8 cellular contexts compared by ENCODE assay signal in the genomic region with DNA sequence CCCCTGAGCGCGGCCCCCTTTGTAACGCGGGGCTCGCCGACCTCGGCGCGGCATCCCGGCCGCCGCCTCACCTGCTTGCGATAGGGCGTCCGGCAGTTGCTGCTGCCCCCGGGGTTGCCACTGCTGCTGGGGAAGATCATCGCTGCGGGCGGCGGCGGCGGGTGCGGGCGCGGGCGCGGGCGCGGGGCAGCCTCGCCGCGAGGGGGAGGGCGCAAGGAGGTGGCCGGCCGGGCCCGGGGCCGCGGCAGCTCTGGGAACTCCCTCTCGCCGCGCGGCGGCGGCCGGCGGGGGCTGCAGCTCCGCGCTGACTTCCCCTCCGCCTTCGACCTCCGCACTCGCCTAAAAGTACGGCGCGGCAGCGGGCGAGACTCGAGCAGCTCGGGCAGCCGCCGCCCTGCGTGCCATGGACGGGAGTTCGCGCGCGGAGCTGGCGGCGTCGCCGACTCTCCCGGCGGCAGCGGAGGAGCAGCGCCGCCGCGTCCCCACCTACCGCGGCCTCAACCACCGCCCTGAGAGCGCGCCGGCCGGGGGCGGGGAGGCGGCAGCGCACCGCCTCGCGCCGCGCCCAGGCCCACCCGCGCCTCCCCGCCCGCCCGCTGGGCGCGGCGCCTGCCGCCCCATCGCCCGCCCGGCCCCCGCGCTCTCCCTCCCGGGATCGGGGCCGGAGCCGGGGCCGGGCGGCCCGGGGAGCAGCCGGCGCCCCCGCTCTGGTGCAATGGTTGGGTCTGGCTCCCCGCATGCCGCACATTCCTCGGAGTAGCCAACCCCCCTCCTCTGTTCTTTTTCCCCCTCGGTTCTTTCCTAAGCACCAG.
DNase-seq lines count a peak whose midpoint lies in the region; ATAC-seq and TF ChIP-seq lines count a peak whose summit lies in the region.

No MANE protein-coding gene starts in this region.

- ATAC-seq in GM21360 (IDR thresholded peaks at IDR 0.05; ENCODE audit: unreplicated experiment) (peak; percentile 54), T-helper 17 cell (peak; percentile 55)

- in situ Hi-C loops in astrocyte of the spinal cord (cut with HindIII; ENCODE audit: low sequenced_read_pairs) = no loop called here

- H3K36me3 Mint-ChIP-seq in Caco-2 (ENCODE audit: insufficient read depth, unreplicated experiment) (peaks cover 16% of the 10 kb centered on the region), T-helper 17 cell (ENCODE audit: low read depth) (peaks cover 2% of the 10 kb centered on the region)

- H3K9ac ChIP-seq in iPS-18a (ENCODE audit: low read length) (peak overlapping the region; percentile 82), skeletal muscle tissue (ENCODE audit: low read depth in 1 of 3, low read length in 3 of 3) (peak overlapping the region; percentile 72 to 80 (median 77))

- peak in 1 of 2 experiments; percentile 9 for TF ChIP-seq CTCF in Caco-2 (IDR thresholded peaks at IDR 0.05; ENCODE audit: insufficient read depth in 1 of 2, low read depth in 1 of 2, low read length in 1 of 2, severe bottlenecking in 1 of 2, unreplicated experiment in 1 of 2)
- TF ChIP-seq CTCF in astrocyte of the spinal cord (IDR thresholded peaks at IDR 0.05; ENCODE audit: low read depth, low read length) = no peak

- H3K4me3 ChIP-seq in Caco-2 (ENCODE audit: low read depth, low read length) (peak overlapping the region; percentile 90), astrocyte of the spinal cord (ENCODE audit: low read depth, low read length) (peak overlapping the region; percentile 75), iPS-18a (ENCODE audit: low read length) (peak overlapping the region; percentile 83), skeletal muscle tissue (ENCODE audit: low read length in 3 of 3) (peak overlapping the region; percentile 74 to 85 (median 79))

- DNase-seq in Caco-2 = peak; percentile 68 to 81
- DNase-seq in HK-2 (ENCODE audit: unreplicated experiment) = peak; percentile 61
- peak; percentile 49 to 55 (median 55) for DNase-seq in T-helper 17 cell
- DNase-seq in astrocyte of the spinal cord (ENCODE audit: low read depth, low spot score) = peak; percentile 55
- no peak for DNase-seq in superior temporal gyrus (ENCODE audit: extremely low spot score)

- H3K27me3 Mint-ChIP-seq in Caco-2 (ENCODE audit: insufficient read depth, unreplicated experiment) (no peaks in the 10 kb centered on the region), T-helper 17 cell (no peaks in the 10 kb centered on the region)

- H3K4me1 Mint-ChIP-seq in Caco-2 (ENCODE audit: low read depth, unreplicated experiment) (peaks cover 41% of the 10 kb centered on the region), T-helper 17 cell (peaks cover 62% of the 10 kb centered on the region)

- H3K27ac Mint-ChIP-seq in Caco-2 (ENCODE audit: unreplicated experiment) (peak overlapping the region; percentile 95), T-helper 17 cell (peak overlapping the region; percentile 99)

- BruUV-seq in Caco-2 (replicated peaks; lab: Mats Ljungman, UMichigan) = no TSS peak

- POLR2A ChIA-PET in Caco-2 (lab: Charles Lee) = interaction anchor here (0.7 kb wide), 1 partner anchor 127 kb away, joined by 3 read pairs; no protein-coding TSS in a partner anchor

- H3K4me3 Mint-ChIP-seq in Caco-2 (ENCODE audit: unreplicated experiment) = peak overlapping the region; percentile 75
- peak overlapping the region; percentile 94 for H3K4me3 Mint-ChIP-seq in T-helper 17 cell

- CTCF ChIA-PET in Caco-2 (lab: Charles Lee) = interaction anchor here (1.1 kb wide), 1 partner anchor 563 kb away, joined by 3 read pairs; no protein-coding TSS in a partner anchor

- H3K4me1 ChIP-seq in Caco-2 (peaks cover 30% of the 10 kb centered on the region), iPS-18a (ENCODE audit: control insufficient read depth, low read depth, low read length) (peaks cover 44% of the 10 kb centered on the region), skeletal muscle tissue (ENCODE audit: control insufficient read depth in 3 of 3, insufficient read depth in 3 of 3, low read length in 3 of 3) (peaks cover 16 to 47% (median 33%) of the 10 kb centered on the region in 3 donors)

- H3K27ac ChIP-seq in iPS-18a (ENCODE audit: low read length) (no peak overlapping the region), skeletal muscle tissue (ENCODE audit: low read depth, low read length) (peak overlapping the region; percentile 81)

- H3K36me3 ChIP-seq in Caco-2 (ENCODE audit: control insufficient read depth, insufficient read depth, low read length) (peaks cover 1% of the 10 kb centered on the region; the same call in 1 of the 2 replicates), iPS-18a (ENCODE audit: control insufficient read depth, low read depth, low read length) (no peaks in the 10 kb centered on the region), skeletal muscle tissue (ENCODE audit: control insufficient read depth in 3 of 3, insufficient read depth in 3 of 3, low read length in 3 of 3) (no peaks in the 10 kb centered on the region)

- no peaks in the 10 kb centered on the region for H3K9me3 Mint-ChIP-seq in Caco-2 (ENCODE audit: unreplicated experiment)

- intact Hi-C loops in Caco-2 (cut with micrococcal nuclease; ENCODE audit: unreplicated experiment) = loop anchor here (1.0 to 5.0 kb wide), 3 partner anchors 83 to 565 kb away; no protein-coding TSS in a partner anchor

- no peaks in the 10 kb centered on the region for H3K27me3 ChIP-seq in Caco-2 (replicated peaks; ENCODE audit: control insufficient read depth, insufficient read depth, low read length)
- H3K27me3 ChIP-seq in iPS-18a (ENCODE audit: control insufficient read depth, insufficient read depth, low read length) = peaks cover 58% of the 10 kb centered on the region
- no peaks in the 10 kb centered on the region for H3K27me3 ChIP-seq in skeletal muscle tissue (ENCODE audit: control insufficient read depth in 3 of 3, insufficient read depth in 3 of 3, low read length in 3 of 3)

- no peaks in the 10 kb centered on the region for H3K9me3 ChIP-seq in Caco-2
- H3K9me3 ChIP-seq in T-helper 17 cell (ENCODE audit: control insufficient read depth, low read length, poor library complexity, severe bottlenecking) = no peaks in the 10 kb centered on the region
- no peaks in the 10 kb centered on the region for H3K9me3 ChIP-seq in iPS-18a (ENCODE audit: control insufficient read depth, low read depth, low read length)
- no peaks in the 10 kb centered on the region for H3K9me3 ChIP-seq in skeletal muscle tissue (ENCODE audit: control insufficient read depth in 3 of 3, low read length in 3 of 3)
